ENCODE assay signal across 1 cellular context in genomic region chr19:44845612-44846454, GRCh38.
TF ChIP-seq lines count a peak whose summit lies in the region.

NECTIN2 (plus strand) TSS chr19:44846297; CDS start chr19:44846526, 229 bp downstream.

TF ChIP-seq in K562, 482 proteins besides CTCF, POLR2A, EP300 and RAD21 (continued from another document and continues in another):
- TF ChIP-seq, protein P1, sequence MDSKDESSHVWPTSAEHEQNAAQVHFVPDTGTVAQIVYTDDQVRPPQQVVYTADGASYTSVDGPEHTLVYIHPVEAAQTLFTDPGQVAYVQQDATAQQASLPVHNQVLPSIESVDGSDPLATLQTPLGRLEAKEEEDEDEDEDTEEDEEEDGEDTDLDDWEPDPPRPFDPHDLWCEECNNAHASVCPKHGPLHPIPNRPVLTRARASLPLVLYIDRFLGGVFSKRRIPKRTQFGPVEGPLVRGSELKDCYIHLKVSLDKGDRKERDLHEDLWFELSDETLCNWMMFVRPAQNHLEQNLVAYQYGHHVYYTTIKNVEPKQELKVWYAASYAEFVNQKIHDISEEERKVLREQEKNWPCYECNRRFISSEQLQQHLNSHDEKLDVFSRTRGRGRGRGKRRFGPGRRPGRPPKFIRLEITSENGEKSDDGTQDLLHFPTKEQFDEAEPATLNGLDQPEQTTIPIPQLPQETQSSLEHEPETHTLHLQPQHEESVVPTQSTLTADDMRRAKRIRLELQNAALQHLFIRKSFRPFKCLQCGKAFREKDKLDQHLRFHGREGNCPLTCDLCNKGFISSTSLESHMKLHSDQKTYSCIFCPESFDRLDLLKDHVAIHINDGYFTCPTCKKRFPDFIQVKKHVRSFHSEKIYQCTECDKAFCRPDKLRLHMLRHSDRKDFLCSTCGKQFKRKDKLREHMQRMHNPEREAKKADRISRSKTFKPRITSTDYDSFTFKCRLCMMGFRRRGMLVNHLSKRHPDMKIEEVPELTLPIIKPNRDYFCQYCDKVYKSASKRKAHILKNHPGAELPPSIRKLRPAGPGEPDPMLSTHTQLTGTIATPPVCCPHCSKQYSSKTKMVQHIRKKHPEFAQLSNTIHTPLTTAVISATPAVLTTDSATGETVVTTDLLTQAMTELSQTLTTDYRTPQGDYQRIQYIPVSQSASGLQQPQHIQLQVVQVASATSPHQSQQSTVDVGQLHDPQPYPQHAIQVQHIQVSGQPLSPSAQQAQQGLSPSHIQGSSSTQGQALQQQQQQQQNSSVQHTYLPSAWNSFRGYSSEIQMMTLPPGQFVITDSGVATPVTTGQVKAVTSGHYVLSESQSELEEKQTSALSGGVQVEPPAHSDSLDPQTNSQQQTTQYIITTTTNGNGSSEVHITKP (IDR thresholded peaks at IDR 0.05; ENCODE audit: partially characterized antibody): peak; percentile 72
- TF ChIP-seq, protein P2, sequence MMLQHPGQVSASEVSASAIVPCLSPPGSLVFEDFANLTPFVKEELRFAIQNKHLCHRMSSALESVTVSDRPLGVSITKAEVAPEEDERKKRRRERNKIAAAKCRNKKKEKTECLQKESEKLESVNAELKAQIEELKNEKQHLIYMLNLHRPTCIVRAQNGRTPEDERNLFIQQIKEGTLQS (IDR thresholded peaks at IDR 0.05): peak; percentile 45; the same call in 1 of the 2 replicates
- TF ChIP-seq, protein P2 (CRISPR knock-in tag; conservative IDR thresholded peaks at IDR 0.05): no peak
- TF ChIP-seq CHD2 (IDR thresholded peaks at IDR 0.05; ENCODE audit: low read depth, low read length): no peak
- TF ChIP-seq KDM5B (IDR thresholded peaks at IDR 0.05; ENCODE audit: insufficient replicate concordance, low read depth, low read length): peak; percentile 35
- no peak for TF ChIP-seq ZBED1 (IDR thresholded peaks at IDR 0.05)
- TF ChIP-seq, protein P3, sequence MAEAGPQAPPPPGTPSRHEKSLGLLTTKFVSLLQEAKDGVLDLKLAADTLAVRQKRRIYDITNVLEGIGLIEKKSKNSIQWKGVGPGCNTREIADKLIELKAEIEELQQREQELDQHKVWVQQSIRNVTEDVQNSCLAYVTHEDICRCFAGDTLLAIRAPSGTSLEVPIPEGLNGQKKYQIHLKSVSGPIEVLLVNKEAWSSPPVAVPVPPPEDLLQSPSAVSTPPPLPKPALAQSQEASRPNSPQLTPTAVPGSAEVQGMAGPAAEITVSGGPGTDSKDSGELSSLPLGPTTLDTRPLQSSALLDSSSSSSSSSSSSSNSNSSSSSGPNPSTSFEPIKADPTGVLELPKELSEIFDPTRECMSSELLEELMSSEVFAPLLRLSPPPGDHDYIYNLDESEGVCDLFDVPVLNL (CRISPR knock-in tag; IDR thresholded peaks at IDR 0.05; ENCODE audit: low read depth): peak; percentile 62; the same call in 1 of the 2 replicates
- TF ChIP-seq PBX2 (CRISPR knock-in tag; IDR thresholded peaks at IDR 0.05; ENCODE audit: low read depth): no peak
- TF ChIP-seq PBX2 (tag; conservative IDR thresholded peaks at IDR 0.05; ENCODE audit: low read depth): no peak
- TF ChIP-seq, protein P4, sequence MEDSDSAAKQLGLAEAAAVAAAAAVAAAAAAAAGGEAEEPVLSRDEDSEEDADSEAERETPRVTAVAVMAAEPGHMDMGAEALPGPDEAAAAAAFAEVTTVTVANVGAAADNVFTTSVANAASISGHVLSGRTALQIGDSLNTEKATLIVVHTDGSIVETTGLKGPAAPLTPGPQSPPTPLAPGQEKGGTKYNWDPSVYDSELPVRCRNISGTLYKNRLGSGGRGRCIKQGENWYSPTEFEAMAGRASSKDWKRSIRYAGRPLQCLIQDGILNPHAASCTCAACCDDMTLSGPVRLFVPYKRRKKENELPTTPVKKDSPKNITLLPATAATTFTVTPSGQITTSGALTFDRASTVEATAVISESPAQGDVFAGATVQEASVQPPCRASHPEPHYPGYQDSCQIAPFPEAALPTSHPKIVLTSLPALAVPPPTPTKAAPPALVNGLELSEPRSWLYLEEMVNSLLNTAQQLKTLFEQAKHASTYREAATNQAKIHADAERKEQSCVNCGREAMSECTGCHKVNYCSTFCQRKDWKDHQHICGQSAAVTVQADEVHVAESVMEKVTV (CRISPR knock-in tag; IDR thresholded peaks at IDR 0.05): peak; percentile 100
- TF ChIP-seq, protein P5, sequence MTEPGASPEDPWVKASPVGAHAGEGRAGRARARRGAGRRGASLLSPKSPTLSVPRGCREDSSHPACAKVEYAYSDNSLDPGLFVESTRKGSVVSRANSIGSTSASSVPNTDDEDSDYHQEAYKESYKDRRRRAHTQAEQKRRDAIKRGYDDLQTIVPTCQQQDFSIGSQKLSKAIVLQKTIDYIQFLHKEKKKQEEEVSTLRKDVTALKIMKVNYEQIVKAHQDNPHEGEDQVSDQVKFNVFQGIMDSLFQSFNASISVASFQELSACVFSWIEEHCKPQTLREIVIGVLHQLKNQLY (CRISPR knock-in tag; conservative IDR thresholded peaks at IDR 0.05): 0 out of 4 replicates have a peak, but pooled peaks of 1 of the 2 experiments have one; percentile 66
- peak; percentile 51; the same call in 1 of the 2 replicates for TF ChIP-seq CXXC5 (CRISPR knock-in tag; IDR thresholded peaks at IDR 0.05)
- TF ChIP-seq SRF (CRISPR knock-in tag; IDR thresholded peaks at IDR 0.05): peak in 1 of 2 experiments; percentile 50; a peak in 1 of 4 replicates
- TF ChIP-seq TBP (optimal IDR thresholded peaks at IDR 0.05; ENCODE audit: low read depth, low read length): peak; percentile 78
- TF ChIP-seq FOXK2 (conservative IDR thresholded peaks at IDR 0.05 in 1 of 2, IDR thresholded peaks at IDR 0.05 in 1 of 2; ENCODE audit: low read depth in 2 of 2): peak; percentile 82 to 84
- peak; percentile 61; the same call in 1 of the 2 replicates for TF ChIP-seq PHF8 (IDR thresholded peaks at IDR 0.05; ENCODE audit: borderline replicate concordance, low read length)
- TF ChIP-seq RHOXF2B (CRISPR knock-in tag; conservative IDR thresholded peaks at IDR 0.05): no peak
- peak; percentile 50; the same call in 1 of the 2 replicates for TF ChIP-seq SOX6 (IDR thresholded peaks at IDR 0.05)
- peak; percentile 91 for TF ChIP-seq NBN (IDR thresholded peaks at IDR 0.05; ENCODE audit: low read depth)
- 0 out of 2 replicates have a peak, but pooled peaks have one; percentile 43 for TF ChIP-seq CHCHD3 (CRISPR knock-in tag; IDR thresholded peaks at IDR 0.05)
- peak; percentile 90 for TF ChIP-seq MAX (CRISPR knock-in tag; IDR thresholded peaks at IDR 0.05)
- TF ChIP-seq YY1 (IDR thresholded peaks at IDR 0.05; ENCODE audit: borderline replicate concordance in 1 of 3, control insufficient read depth in 1 of 3, extremely low read depth in 1 of 3, insufficient read depth in 3 of 3, insufficient read length in 1 of 3, insufficient replicate concordance in 2 of 3, low read depth in 1 of 3, low read length in 2 of 3): peak in 2 of 3 experiments; percentile 23 to 52
- 0 out of 2 replicates have a peak, but pooled peaks have one; percentile 16 for TF ChIP-seq SMARCE1 (IDR thresholded peaks at IDR 0.05)
- no peak for TF ChIP-seq BMI1 (IDR thresholded peaks at IDR 0.05; ENCODE audit: low read length)
- peak; percentile 87; the same call in 1 of the 2 replicates for TF ChIP-seq NKRF (IDR thresholded peaks at IDR 0.05; ENCODE audit: borderline replicate concordance)
- TF ChIP-seq GABPB1 (CRISPR knock-in tag; IDR thresholded peaks at IDR 0.05): 0 out of 2 replicates have a peak, but pooled peaks have one; percentile 23
- TF ChIP-seq TOE1 (IDR thresholded peaks at IDR 0.05; ENCODE audit: borderline replicate concordance): peak; percentile 41; the same call in 1 of the 2 replicates
- no peak for TF ChIP-seq TOE1 (CRISPR knock-in tag; IDR thresholded peaks at IDR 0.05; ENCODE audit: borderline replicate concordance, low read depth)
- TF ChIP-seq TAF1 (IDR thresholded peaks at IDR 0.05; ENCODE audit: control insufficient read depth, extremely low read depth, insufficient read depth, low read length, severe bottlenecking): peak; percentile 38
- TF ChIP-seq HDGF (IDR thresholded peaks at IDR 0.05): peak; percentile 28; the same call in 1 of the 2 replicates
- no peak for TF ChIP-seq ZNF217 (CRISPR knock-in tag; IDR thresholded peaks at IDR 0.05)
- TF ChIP-seq, protein P6, sequence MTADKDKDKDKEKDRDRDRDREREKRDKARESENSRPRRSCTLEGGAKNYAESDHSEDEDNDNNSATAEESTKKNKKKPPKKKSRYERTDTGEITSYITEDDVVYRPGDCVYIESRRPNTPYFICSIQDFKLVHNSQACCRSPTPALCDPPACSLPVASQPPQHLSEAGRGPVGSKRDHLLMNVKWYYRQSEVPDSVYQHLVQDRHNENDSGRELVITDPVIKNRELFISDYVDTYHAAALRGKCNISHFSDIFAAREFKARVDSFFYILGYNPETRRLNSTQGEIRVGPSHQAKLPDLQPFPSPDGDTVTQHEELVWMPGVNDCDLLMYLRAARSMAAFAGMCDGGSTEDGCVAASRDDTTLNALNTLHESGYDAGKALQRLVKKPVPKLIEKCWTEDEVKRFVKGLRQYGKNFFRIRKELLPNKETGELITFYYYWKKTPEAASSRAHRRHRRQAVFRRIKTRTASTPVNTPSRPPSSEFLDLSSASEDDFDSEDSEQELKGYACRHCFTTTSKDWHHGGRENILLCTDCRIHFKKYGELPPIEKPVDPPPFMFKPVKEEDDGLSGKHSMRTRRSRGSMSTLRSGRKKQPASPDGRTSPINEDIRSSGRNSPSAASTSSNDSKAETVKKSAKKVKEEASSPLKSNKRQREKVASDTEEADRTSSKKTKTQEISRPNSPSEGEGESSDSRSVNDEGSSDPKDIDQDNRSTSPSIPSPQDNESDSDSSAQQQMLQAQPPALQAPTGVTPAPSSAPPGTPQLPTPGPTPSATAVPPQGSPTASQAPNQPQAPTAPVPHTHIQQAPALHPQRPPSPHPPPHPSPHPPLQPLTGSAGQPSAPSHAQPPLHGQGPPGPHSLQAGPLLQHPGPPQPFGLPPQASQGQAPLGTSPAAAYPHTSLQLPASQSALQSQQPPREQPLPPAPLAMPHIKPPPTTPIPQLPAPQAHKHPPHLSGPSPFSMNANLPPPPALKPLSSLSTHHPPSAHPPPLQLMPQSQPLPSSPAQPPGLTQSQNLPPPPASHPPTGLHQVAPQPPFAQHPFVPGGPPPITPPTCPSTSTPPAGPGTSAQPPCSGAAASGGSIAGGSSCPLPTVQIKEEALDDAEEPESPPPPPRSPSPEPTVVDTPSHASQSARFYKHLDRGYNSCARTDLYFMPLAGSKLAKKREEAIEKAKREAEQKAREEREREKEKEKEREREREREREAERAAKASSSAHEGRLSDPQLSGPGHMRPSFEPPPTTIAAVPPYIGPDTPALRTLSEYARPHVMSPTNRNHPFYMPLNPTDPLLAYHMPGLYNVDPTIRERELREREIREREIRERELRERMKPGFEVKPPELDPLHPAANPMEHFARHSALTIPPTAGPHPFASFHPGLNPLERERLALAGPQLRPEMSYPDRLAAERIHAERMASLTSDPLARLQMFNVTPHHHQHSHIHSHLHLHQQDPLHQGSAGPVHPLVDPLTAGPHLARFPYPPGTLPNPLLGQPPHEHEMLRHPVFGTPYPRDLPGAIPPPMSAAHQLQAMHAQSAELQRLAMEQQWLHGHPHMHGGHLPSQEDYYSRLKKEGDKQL (CRISPR knock-in tag; IDR thresholded peaks at IDR 0.05; ENCODE audit: borderline replicate concordance): no peak
- peak; percentile 93 for TF ChIP-seq ATF7 (IDR thresholded peaks at IDR 0.05)
- TF ChIP-seq HLTF (IDR thresholded peaks at IDR 0.05): peak; percentile 61; the same call in 1 of the 2 replicates
- TF ChIP-seq, protein P7, sequence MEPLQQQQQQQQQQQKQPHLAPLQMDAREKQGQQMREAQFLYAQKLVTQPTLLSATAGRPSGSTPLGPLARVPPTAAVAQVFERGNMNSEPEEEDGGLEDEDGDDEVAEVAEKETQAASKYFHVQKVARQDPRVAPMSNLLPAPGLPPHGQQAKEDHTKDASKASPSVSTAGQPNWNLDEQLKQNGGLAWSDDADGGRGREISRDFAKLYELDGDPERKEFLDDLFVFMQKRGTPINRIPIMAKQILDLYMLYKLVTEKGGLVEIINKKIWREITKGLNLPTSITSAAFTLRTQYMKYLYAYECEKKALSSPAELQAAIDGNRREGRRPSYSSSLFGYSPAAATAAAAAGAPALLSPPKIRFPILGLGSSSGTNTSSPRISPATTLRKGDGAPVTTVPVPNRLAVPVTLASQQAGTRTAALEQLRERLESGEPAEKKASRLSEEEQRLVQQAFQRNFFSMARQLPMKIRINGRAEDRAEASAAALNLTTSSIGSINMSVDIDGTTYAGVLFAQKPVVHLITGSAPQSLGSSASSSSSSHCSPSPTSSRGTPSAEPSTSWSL (CRISPR knock-in tag; IDR thresholded peaks at IDR 0.05; ENCODE audit: borderline replicate concordance): 0 out of 2 replicates have a peak, but pooled peaks have one; percentile 83
- peak; percentile 77 for TF ChIP-seq TRIM28 (IDR thresholded peaks at IDR 0.05)
- TF ChIP-seq ELF4 (CRISPR knock-in tag; IDR thresholded peaks at IDR 0.05): 0 out of 2 replicates have a peak, but pooled peaks have one; percentile 15
- TF ChIP-seq POLR2B (IDR thresholded peaks at IDR 0.05; ENCODE audit: low read depth, partially characterized antibody): peak; percentile 22
